In the genomic region with DNA sequence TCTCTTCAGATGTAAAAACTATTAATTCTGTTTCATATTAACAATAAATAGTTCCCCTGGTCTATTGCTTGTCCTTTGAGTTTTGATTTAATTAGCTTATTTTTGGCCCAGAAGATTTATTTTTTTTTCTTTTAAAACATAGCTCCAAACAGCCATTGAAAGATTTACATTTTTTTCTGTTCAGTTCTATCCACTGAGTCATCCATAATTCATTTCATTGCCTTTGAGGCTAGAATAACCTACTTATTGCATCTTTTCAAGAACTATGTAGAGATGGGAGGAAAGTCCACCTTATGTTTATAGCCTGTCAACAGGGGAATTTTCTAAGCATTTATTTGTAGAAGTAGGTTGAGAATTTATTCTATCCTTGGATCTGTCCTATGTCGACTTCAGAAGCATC, we compare ENCODE assay signal across 21 cellular contexts. TPM values are rescaled to one million over a fixed set of nuclear protein-coding genes. Genes with fewer than 3 reads are reported as not detected.
A peak's percentile ranks its signal among the peaks of the same experiment; 100 is the strongest.
DNase-seq lines count a peak whose midpoint lies in the region; ATAC-seq and TF ChIP-seq lines count a peak whose summit lies in the region.
"Had no signal": no experiment of that assay in that cellular context is flagged by ENCODE, and none has a peak within 500 bp of the region (broad histone marks: within the 10 kb centered on the region; RNA-seq: fewer than 3 reads in every experiment).

No MANE protein-coding gene starts in this region.

- no peak overlapping the region for H3K27ac ChIP-seq in sigmoid colon
- H3K27ac ChIP-seq: 22Rv1, gastrocnemius medialis, thoracic aorta, WERI-Rb-1 had no signal

- TF ChIP-seq POLR2A in sigmoid colon (IDR thresholded peaks at IDR 0.05): no peak

- no peak overlapping the region for H3K4me3 Mint-ChIP-seq in T-helper 1 cell treated with Interleukin-12 subunit alpha and Interleukin-12 subunit beta and Interleukin-4 antibody, amounts not matched to agents 30 μg/mL and 1 μg/mL, for 36 hours
- H3K4me3 Mint-ChIP-seq in activated naive CD8-positive, alpha-beta T cell treated with anti-CD3 and anti-CD28 coated beads, Interleukin-2, amount 50 U/mL, for 24 hours: no peak overlapping the region
- H3K4me3 Mint-ChIP-seq in naive B cell: peak overlapping the region in 3 of 8 donors; percentile 5 to 20 (median 8)
- H3K4me3 Mint-ChIP-seq: activated CD8-positive, alpha-beta memory T cell treated with anti-CD3 and anti-CD28 coated beads, Interleukin-2, amount 10 ng/mL, durations not matched to agents 7 days and 5 days; H9 had no signal

- no peak overlapping the region for H3K4me3 ChIP-seq in sigmoid colon
- H3K4me3 ChIP-seq: gastrocnemius medialis, thoracic aorta had no signal

- ATAC-seq in activated naive CD8-positive, alpha-beta T cell treated with anti-CD3 and anti-CD28 coated beads, Interleukin-2, amount 50 U/mL, for 24 hours: no peak
- no peak for ATAC-seq in naive B cell (ENCODE audit: low read depth in 2 of 2)
- no peak for ATAC-seq in HG02981 (IDR thresholded peaks at IDR 0.05; ENCODE audit: unreplicated experiment)
- ATAC-seq: activated CD8-positive, alpha-beta memory T cell treated with anti-CD3 and anti-CD28 coated beads, Interleukin-2, amount 10 ng/mL, durations not matched to agents 7 days and 5 days; gastrocnemius medialis had no signal

- no peaks in the 10 kb centered on the region for H3K27me3 ChIP-seq in sigmoid colon
- H3K27me3 ChIP-seq: gastrocnemius medialis, neutrophil had no signal

- peaks cover 0 to 6% (median 2%) of the 10 kb centered on the region in 4 donors for H3K4me1 ChIP-seq in sigmoid colon
- H3K4me1 ChIP-seq: gastrocnemius medialis had no signal

- TF ChIP-seq CTCF in sigmoid colon (IDR thresholded peaks at IDR 0.05): no peak

- H3K9me3 ChIP-seq in sigmoid colon: no peaks in the 10 kb centered on the region
- H3K9me3 ChIP-seq: gastrocnemius medialis, neutrophil, thoracic aorta had no signal

- 54 to 65% methylated on average over 1 of the region's 1 CpG for WGBS in sigmoid colon, 2 donors

- no peaks in the 10 kb centered on the region for H3K36me3 ChIP-seq in sigmoid colon
- H3K36me3 ChIP-seq: gastrocnemius medialis, neutrophil, thoracic aorta, WERI-Rb-1 had no signal

- intact Hi-C loops in sigmoid colon (cut with DNase I): no loop called here

- H3K4me1 Mint-ChIP-seq in T-helper 1 cell treated with Interleukin-12 subunit alpha and Interleukin-12 subunit beta and Interleukin-4 antibody, amounts not matched to agents 30 μg/mL and 1 μg/mL, for 36 hours (ENCODE audit: low read depth): peaks cover 49% of the 10 kb centered on the region
- H3K4me1 Mint-ChIP-seq in activated naive CD8-positive, alpha-beta T cell treated with anti-CD3 and anti-CD28 coated beads, Interleukin-2, amount 50 U/mL, for 24 hours: peaks cover 68% of the 10 kb centered on the region
- H3K4me1 Mint-ChIP-seq in naive B cell: peaks cover 26 to 73% (median 35%) of the 10 kb centered on the region in 3 donors

- H3K27ac Mint-ChIP-seq in T-helper 1 cell treated with Interleukin-12 subunit alpha and Interleukin-12 subunit beta and Interleukin-4 antibody, amounts not matched to agents 30 μg/mL and 1 μg/mL, for 36 hours: peak overlapping the region; percentile 52
- peak overlapping the region; percentile 29 for H3K27ac Mint-ChIP-seq in activated naive CD8-positive, alpha-beta T cell treated with anti-CD3 and anti-CD28 coated beads, Interleukin-2, amount 50 U/mL, for 24 hours
- H3K27ac Mint-ChIP-seq in naive B cell: peak overlapping the region in 4 of 6 donors; percentile 51 to 91 (median 75)
- H3K27ac Mint-ChIP-seq: activated CD8-positive, alpha-beta memory T cell treated with anti-CD3 and anti-CD28 coated beads, Interleukin-2, amount 10 ng/mL, durations not matched to agents 7 days and 5 days had no signal

- TF ChIP-seq EP300 in sigmoid colon (IDR thresholded peaks at IDR 0.05): no peak

- H3K36me3 Mint-ChIP-seq in T-helper 1 cell treated with Interleukin-12 subunit alpha and Interleukin-12 subunit beta and Interleukin-4 antibody, amounts not matched to agents 30 μg/mL and 1 μg/mL, for 36 hours (ENCODE audit: low read depth): no peaks in the 10 kb centered on the region
- no peaks in the 10 kb centered on the region for H3K36me3 Mint-ChIP-seq in activated naive CD8-positive, alpha-beta T cell treated with anti-CD3 and anti-CD28 coated beads, Interleukin-2, amount 50 U/mL, for 24 hours (ENCODE audit: low read depth)
- no peaks in the 10 kb centered on the region for H3K36me3 Mint-ChIP-seq in naive B cell
- H3K36me3 Mint-ChIP-seq: IgD-negative memory B cell had no signal

- H3K9me3 Mint-ChIP-seq in T-helper 1 cell treated with Interleukin-12 subunit alpha and Interleukin-12 subunit beta and Interleukin-4 antibody, amounts not matched to agents 30 μg/mL and 1 μg/mL, for 36 hours: no peaks in the 10 kb centered on the region
- no peaks in the 10 kb centered on the region for H3K9me3 Mint-ChIP-seq in activated naive CD8-positive, alpha-beta T cell treated with anti-CD3 and anti-CD28 coated beads, Interleukin-2, amount 50 U/mL, for 24 hours
- peaks cover 0 to 3% (median 0%) of the 10 kb centered on the region in 7 donors for H3K9me3 Mint-ChIP-seq in naive B cell
- H3K9me3 Mint-ChIP-seq: CD8-positive, alpha-beta memory T cell had no signal

- H3K27me3 Mint-ChIP-seq in T-helper 1 cell treated with Interleukin-12 subunit alpha and Interleukin-12 subunit beta and Interleukin-4 antibody, amounts not matched to agents 30 μg/mL and 1 μg/mL, for 36 hours (ENCODE audit: low read depth): no peaks in the 10 kb centered on the region
- no peaks in the 10 kb centered on the region for H3K27me3 Mint-ChIP-seq in activated naive CD8-positive, alpha-beta T cell treated with anti-CD3 and anti-CD28 coated beads, Interleukin-2, amount 50 U/mL, for 24 hours
- no peaks in the 10 kb centered on the region for H3K27me3 Mint-ChIP-seq in naive B cell
- H3K27me3 Mint-ChIP-seq: activated CD8-positive, alpha-beta memory T cell treated with anti-CD3 and anti-CD28 coated beads, Interleukin-2, amount 10 ng/mL, durations not matched to agents 7 days and 5 days; CD8-positive, alpha-beta memory T cell; IgD-negative memory B cell had no signal

- DNase-seq in T-helper 1 cell (no peak), GM03348 (ENCODE audit: low spot score) (peak; percentile 33), naive B cell (no peak), C1 segment of cervical spinal cord (lab: John Stamatoyannopoulos, UW) (no peak), sigmoid colon (no peak)
- DNase-seq in activated naive CD8-positive, alpha-beta T cell treated with anti-CD3 and anti-CD28 coated beads, Interleukin-2, amount 50 U/mL, for 24 hours: no peak
- DNase-seq: activated CD8-positive, alpha-beta memory T cell treated with anti-CD3 and anti-CD28 coated beads, Interleukin-2, amount 10 ng/mL, durations not matched to agents 7 days and 5 days; activated gamma-delta T cell treated with Interleukin-2 at 50 U/mL for 16 hours; CD8-positive, alpha-beta memory T cell; DND-41; gastrocnemius medialis; H9; NCI-H187 treated with DMSO at 0.1 percent for 48 hours; NK-92 treated with Interleukin-12 subunit alpha and Interleukin-12 subunit beta, amount 100 ng/mL, for 24 hours; WERI-Rb-1 had no signal

RNA-seq across cellular contexts. Expression of gene CHD2, which starts 53.4 kb away (rescaled TPM):
- 100 to 1,000 TPM in 1 of 6 donors, 10 to 100 TPM in 5; 41.6 to 134 (median 85.2) TPM for polyA plus RNA-seq in naive B cell (ENCODE audit: low read depth in 6 of 6)
- total RNA-seq in sigmoid colon: 100 to 1,000 TPM in 1 of 4 donors, 10 to 100 TPM in 3; 75.9 to 108 (median 90.0) TPM
- polyA plus RNA-seq in sigmoid colon: 10 to 100 TPM; 16.0 to 48.4 (median 16.8) TPM
